Comparison of ENCODE assay signal across 2 cellular contexts in the genomic region with DNA sequence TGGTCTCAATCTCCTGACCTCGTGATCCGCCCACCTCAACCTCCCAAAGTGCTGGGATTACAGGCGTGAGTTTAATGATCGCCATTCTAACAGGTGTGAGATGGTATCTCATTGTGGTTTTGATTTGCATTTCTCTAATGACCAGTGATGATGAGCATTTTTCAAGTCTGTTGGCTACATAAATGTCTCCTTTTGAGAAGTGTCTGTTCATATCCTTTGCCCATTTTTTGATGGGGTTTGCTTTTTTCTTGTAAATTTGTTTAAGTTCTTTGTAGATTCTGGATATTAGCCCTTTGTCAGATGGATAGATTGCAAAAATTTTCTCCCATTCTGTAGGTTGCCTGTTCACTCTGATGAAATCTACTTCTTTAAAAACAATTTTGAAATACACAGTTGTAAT.
A peak's percentile ranks its signal among the peaks of the same experiment; 100 is the strongest.
DNase-seq lines count a peak whose midpoint lies in the region; ATAC-seq, FAIRE-seq and TF ChIP-seq lines count a peak whose summit lies in the region.
"Not testable (repeated sequence)": the region's sequence is repeated elsewhere in the genome, so short reads cannot be mapped to it uniquely, and the experiment has no call there.

No MANE protein-coding gene starts in this region.

- H3K9me3 ChIP-seq in HEK293 (ENCODE audit: control insufficient read depth, insufficient read depth, low read depth, low read length); GM12878 (replicated peaks; ENCODE audit: control insufficient read depth, insufficient read depth, low read length): not testable (repeated sequence)

- in situ Hi-C loops in GM12878 (cut with MboI) = not testable (repeated sequence)

- not testable (repeated sequence) for H4K20me1 ChIP-seq in GM12878 (ENCODE audit: control insufficient read depth, insufficient read depth)

- not testable (repeated sequence) for DNase-seq in GM12878 (ENCODE audit: low read depth, low spot score)

- not testable (repeated sequence) for H3K27ac ChIP-seq in HEK293 (ENCODE audit: extremely low read depth, low read depth, low read length); GM12878 (ENCODE audit: control insufficient read depth, insufficient read depth)

- TF ChIP-seq POLR2A in GM12878 (IDR thresholded peaks at IDR 0.05; ENCODE audit: low read depth, low read length) = not testable (repeated sequence)

- not testable (repeated sequence) for H3K4me2 ChIP-seq in GM12878 (ENCODE audit: control insufficient read depth, insufficient read depth)

- RAD21 ChIA-PET in GM12878 (lab: Charles Lee; ENCODE audit: unreplicated experiment) = interaction anchor here (2.3 kb wide), 1 partner anchor 138 kb away, joined by 9 read pairs; no protein-coding TSS in a partner anchor

- CTCF ChIA-PET in HEK293 (lab: Yijun Ruan, JAX); GM12878 (lab: Yijun Ruan, JAX): not testable (repeated sequence)

- H3K4me1 ChIP-seq in HEK293 (ENCODE audit: control insufficient read depth, insufficient read depth, low read length); GM12878 (ENCODE audit: control insufficient read depth, insufficient read depth, low read length): not testable (repeated sequence)

- not testable (repeated sequence) for H3K9ac ChIP-seq in GM12878 (ENCODE audit: control insufficient read depth, insufficient read depth, low read length)

- not testable (repeated sequence) for TF ChIP-seq RAD21 in GM12878 (IDR thresholded peaks at IDR 0.05; ENCODE audit: insufficient read depth, low read depth, low read length)

- not testable (repeated sequence) for H3K79me2 ChIP-seq in GM12878 (ENCODE audit: control insufficient read depth, insufficient read depth, low read length)

- TF ChIP-seq EP300 in GM12878 (IDR thresholded peaks at IDR 0.05; ENCODE audit: borderline replicate concordance in 1 of 2, control insufficient read depth in 1 of 2, low read depth in 2 of 2, low read length in 2 of 2) = not testable (repeated sequence)

- not testable (repeated sequence) for FAIRE-seq in GM12878 (lab: Jason Lieb, UNC)

- not testable (repeated sequence) for H3K4me3 ChIP-seq in HEK293 (ENCODE audit: low read depth, low read length); GM12878

- TF ChIP-seq CTCF in HEK293 (tag by site-specific recombination; IDR thresholded peaks at IDR 0.05); GM12878 (IDR thresholded peaks at IDR 0.05 in 2 of 3, conservative IDR thresholded peaks at IDR 0.05 in 1 of 3; ENCODE audit: control insufficient read depth in 2 of 3, extremely low read depth in 1 of 3, insufficient read depth in 1 of 3, low read depth in 3 of 3, low read length in 3 of 3): not testable (repeated sequence)

- H3K27me3 ChIP-seq in GM12878 (replicated peaks in 1 of 2; ENCODE audit: control insufficient read depth in 2 of 2, insufficient read depth in 2 of 2, low read length in 1 of 2) = not testable (repeated sequence)

- SMC1A ChIA-PET in GM12878 (lab: Charles Lee; ENCODE audit: uncharacterized antibody, unreplicated experiment) = interaction anchor here (1.0 kb wide), 1 partner anchor 68 kb away, joined by 9 read pairs; no protein-coding TSS in a partner anchor

- POLR2A ChIA-PET in HEK293 (lab: Yijun Ruan, JAX); GM12878 (lab: Charles Lee): not testable (repeated sequence)

- 29% methylated on average over 4 of the region's 4 CpGs for WGBS in GM12878 (ENCODE audit: insufficient coverage, insufficient replicate concordance, low lambda C conversion rate, missing lambda C conversion rate)

- not testable (repeated sequence) for H3K36me3 ChIP-seq in HEK293 (ENCODE audit: control insufficient read depth in 2 of 2, insufficient read depth in 1 of 2, low read length in 2 of 2); GM12878 (ENCODE audit: control insufficient read depth in 2 of 2, insufficient read depth in 2 of 2, low read length in 1 of 2)

- not testable (repeated sequence) for H2AFZ ChIP-seq in GM12878 (ENCODE audit: control insufficient read depth, low read depth, low read length)

- BruUV-seq in GM12878 (replicated peaks; lab: Mats Ljungman, UMichigan) = not testable (repeated sequence)

- intact Hi-C loops in GM12878 (cut with micrococcal nuclease; ENCODE audit: unreplicated experiment) = not testable (repeated sequence)

- not testable (repeated sequence) for ATAC-seq in GM12878

TF ChIP-seq in HEK293, 187 proteins besides CTCF, POLR2A, EP300 and RAD21:
- TF ChIP-seq SCRT1 (tag by site-specific recombination; IDR thresholded peaks at IDR 0.05; ENCODE audit: borderline replicate concordance) = 0 out of 2 replicates have a peak, but pooled peaks have one; percentile 42

TF ChIP-seq in GM12878, 131 proteins besides CTCF, POLR2A, EP300 and RAD21:
- TF ChIP-seq, protein P1, sequence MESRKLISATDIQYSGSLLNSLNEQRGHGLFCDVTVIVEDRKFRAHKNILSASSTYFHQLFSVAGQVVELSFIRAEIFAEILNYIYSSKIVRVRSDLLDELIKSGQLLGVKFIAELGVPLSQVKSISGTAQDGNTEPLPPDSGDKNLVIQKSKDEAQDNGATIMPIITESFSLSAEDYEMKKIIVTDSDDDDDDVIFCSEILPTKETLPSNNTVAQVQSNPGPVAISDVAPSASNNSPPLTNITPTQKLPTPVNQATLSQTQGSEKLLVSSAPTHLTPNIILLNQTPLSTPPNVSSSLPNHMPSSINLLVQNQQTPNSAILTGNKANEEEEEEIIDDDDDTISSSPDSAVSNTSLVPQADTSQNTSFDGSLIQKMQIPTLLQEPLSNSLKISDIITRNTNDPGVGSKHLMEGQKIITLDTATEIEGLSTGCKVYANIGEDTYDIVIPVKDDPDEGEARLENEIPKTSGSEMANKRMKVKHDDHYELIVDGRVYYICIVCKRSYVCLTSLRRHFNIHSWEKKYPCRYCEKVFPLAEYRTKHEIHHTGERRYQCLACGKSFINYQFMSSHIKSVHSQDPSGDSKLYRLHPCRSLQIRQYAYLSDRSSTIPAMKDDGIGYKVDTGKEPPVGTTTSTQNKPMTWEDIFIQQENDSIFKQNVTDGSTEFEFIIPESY (IDR thresholded peaks at IDR 0.05) = 0 out of 2 replicates have a peak, but pooled peaks have one; percentile 23
